Comparison of ENCODE assay signal across 8 cellular contexts in the genomic region with DNA sequence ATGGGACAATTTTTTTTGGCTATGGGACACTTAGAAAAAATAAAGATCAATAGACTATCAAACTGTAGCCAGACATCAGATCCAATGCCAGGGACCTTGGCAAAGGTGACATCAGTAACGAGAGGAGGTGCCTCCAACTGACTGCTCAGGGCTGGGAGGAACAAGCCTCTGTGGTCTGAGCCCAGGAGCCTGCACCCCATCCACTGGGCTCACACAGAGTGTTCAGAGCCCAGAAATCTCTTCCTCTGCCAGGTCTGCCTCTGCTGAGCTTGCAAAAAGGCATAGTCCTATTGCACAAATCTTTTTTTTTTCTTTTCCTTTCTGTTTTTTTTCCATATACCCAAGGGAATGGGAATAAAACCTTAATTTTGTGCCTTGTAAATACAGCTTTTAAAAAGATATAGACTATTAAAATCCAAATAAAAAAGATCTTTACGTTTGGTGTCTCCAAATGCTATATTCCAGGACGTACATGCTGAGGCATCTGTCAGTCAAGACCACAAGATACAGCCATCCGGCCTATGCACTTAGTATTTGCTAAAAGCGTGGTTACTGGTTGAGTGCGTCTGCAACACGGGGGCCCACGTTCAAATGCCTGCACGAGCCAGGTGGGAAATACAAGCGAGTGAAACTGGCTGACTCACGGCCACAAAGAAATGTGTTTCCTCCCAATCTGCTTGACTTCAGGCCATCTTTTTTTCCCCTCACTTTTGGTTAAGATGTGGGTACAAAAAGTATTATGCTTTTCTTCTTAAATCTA. TPM values are rescaled to one million over a fixed set of nuclear protein-coding genes. Genes with fewer than 3 reads are reported as not detected.
A peak's percentile ranks its signal among the peaks of the same experiment; 100 is the strongest.
DNase-seq lines count a peak whose midpoint lies in the region; ATAC-seq and TF ChIP-seq lines count a peak whose summit lies in the region.

No MANE protein-coding gene starts in this region.

- intact Hi-C loops in posterior vena cava (cut with DNase I), result no loop called here

- DNase-seq in RPMI8226 (peak; percentile 84), posterior vena cava (ENCODE audit: low spot score) (no peak), DMS153 (lab: John Stamatoyannopoulos, UW) (no peak)
- peak; percentile 91 for DNase-seq in activated effector memory CD4-positive, alpha-beta T cell treated with anti-CD3 and anti-CD28 coated beads, Interleukin-2, amount 50 U/mL, for 16 hours
- DNase-seq in stimulated activated CD4-positive, alpha-beta T cell treated with anti-CD3 and anti-CD28 coated beads, Interleukin-1b, Interleukin-23, amount 100 ng/mL, for 4 hours (ENCODE audit: low read depth in 2 of 2), result peak; percentile 60 to 72

- ATAC-seq in GM18858 (IDR thresholded peaks at IDR 0.05; ENCODE audit: unreplicated experiment), result peak; percentile 93
- peak; percentile 97 for ATAC-seq in HG02981 (IDR thresholded peaks at IDR 0.05; ENCODE audit: unreplicated experiment)
- no peak for ATAC-seq in SK-N-SH treated with all-trans-retinoic acid at 6 μM for 48 hours

TF ChIP-seq in SK-N-SH treated with all-trans-retinoic acid at 6 μM for 48 hours, 23 proteins besides CTCF, POLR2A, EP300 and RAD21:
- TF ChIP-seq PPARA (CRISPR knock-in tag; IDR thresholded peaks at IDR 0.05; ENCODE audit: borderline replicate concordance), result no peak
- no peak for TF ChIP-seq BACH2 (CRISPR knock-in tag; IDR thresholded peaks at IDR 0.05; ENCODE audit: borderline replicate concordance)
- no peak for TF ChIP-seq GLIS3 (CRISPR knock-in tag; IDR thresholded peaks at IDR 0.05)
- no peak for TF ChIP-seq CSDC2 (CRISPR knock-in tag; IDR thresholded peaks at IDR 0.05)
- no peak for TF ChIP-seq SNAI2 (CRISPR knock-in tag; IDR thresholded peaks at IDR 0.05)
- no peak for TF ChIP-seq ZFP3 (CRISPR knock-in tag; IDR thresholded peaks at IDR 0.05)
- TF ChIP-seq CREB5 (CRISPR knock-in tag; IDR thresholded peaks at IDR 0.05; ENCODE audit: low read depth), result no peak
- no peak for TF ChIP-seq ZFP30 (CRISPR knock-in tag; IDR thresholded peaks at IDR 0.05)
- TF ChIP-seq, protein P1, sequence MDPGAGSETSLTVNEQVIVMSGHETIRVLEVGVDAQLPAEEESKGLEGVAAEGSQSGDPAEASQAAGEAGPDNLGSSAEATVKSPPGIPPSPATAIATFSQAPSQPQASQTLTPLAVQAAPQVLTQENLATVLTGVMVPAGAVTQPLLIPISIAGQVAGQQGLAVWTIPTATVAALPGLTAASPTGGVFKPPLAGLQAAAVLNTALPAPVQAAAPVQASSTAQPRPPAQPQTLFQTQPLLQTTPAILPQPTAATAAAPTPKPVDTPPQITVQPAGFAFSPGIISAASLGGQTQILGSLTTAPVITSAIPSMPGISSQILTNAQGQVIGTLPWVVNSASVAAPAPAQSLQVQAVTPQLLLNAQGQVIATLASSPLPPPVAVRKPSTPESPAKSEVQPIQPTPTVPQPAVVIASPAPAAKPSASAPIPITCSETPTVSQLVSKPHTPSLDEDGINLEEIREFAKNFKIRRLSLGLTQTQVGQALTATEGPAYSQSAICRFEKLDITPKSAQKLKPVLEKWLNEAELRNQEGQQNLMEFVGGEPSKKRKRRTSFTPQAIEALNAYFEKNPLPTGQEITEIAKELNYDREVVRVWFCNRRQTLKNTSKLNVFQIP (CRISPR knock-in tag; IDR thresholded peaks at IDR 0.05; ENCODE audit: borderline replicate concordance, low read depth), result no peak
- TF ChIP-seq, protein P2, sequence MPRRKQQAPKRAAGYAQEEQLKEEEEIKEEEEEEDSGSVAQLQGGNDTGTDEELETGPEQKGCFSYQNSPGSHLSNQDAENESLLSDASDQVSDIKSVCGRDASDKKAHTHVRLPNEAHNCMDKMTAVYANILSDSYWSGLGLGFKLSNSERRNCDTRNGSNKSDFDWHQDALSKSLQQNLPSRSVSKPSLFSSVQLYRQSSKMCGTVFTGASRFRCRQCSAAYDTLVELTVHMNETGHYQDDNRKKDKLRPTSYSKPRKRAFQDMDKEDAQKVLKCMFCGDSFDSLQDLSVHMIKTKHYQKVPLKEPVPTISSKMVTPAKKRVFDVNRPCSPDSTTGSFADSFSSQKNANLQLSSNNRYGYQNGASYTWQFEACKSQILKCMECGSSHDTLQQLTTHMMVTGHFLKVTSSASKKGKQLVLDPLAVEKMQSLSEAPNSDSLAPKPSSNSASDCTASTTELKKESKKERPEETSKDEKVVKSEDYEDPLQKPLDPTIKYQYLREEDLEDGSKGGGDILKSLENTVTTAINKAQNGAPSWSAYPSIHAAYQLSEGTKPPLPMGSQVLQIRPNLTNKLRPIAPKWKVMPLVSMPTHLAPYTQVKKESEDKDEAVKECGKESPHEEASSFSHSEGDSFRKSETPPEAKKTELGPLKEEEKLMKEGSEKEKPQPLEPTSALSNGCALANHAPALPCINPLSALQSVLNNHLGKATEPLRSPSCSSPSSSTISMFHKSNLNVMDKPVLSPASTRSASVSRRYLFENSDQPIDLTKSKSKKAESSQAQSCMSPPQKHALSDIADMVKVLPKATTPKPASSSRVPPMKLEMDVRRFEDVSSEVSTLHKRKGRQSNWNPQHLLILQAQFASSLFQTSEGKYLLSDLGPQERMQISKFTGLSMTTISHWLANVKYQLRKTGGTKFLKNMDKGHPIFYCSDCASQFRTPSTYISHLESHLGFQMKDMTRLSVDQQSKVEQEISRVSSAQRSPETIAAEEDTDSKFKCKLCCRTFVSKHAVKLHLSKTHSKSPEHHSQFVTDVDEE (CRISPR knock-in tag; IDR thresholded peaks at IDR 0.05), result no peak
- no peak for TF ChIP-seq ESRRG (CRISPR knock-in tag; IDR thresholded peaks at IDR 0.05)
- TF ChIP-seq ZNF70 (CRISPR knock-in tag; IDR thresholded peaks at IDR 0.05), result no peak
- TF ChIP-seq TCF4 (CRISPR knock-in tag; IDR thresholded peaks at IDR 0.05; ENCODE audit: borderline replicate concordance), result no peak
- TF ChIP-seq TOX (CRISPR knock-in tag; IDR thresholded peaks at IDR 0.05; ENCODE audit: borderline replicate concordance), result no peak
- TF ChIP-seq ZC3H10 (CRISPR knock-in tag; IDR thresholded peaks at IDR 0.05), result no peak
- no peak for TF ChIP-seq ISL1 (CRISPR knock-in tag; IDR thresholded peaks at IDR 0.05)
- TF ChIP-seq CSRNP3 (CRISPR knock-in tag; IDR thresholded peaks at IDR 0.05), result no peak
- no peak for TF ChIP-seq ARNTL (CRISPR knock-in tag; IDR thresholded peaks at IDR 0.05; ENCODE audit: borderline replicate concordance, low read depth)
- no peak for TF ChIP-seq ZNF8 (CRISPR knock-in tag; IDR thresholded peaks at IDR 0.05)
- no peak for TF ChIP-seq PATZ1 (CRISPR knock-in tag; IDR thresholded peaks at IDR 0.05; ENCODE audit: borderline replicate concordance)

RNA-seq across cellular contexts. Expression of gene ARHGAP25, which starts 7.8 kb away (rescaled TPM):
- 10 to 100 TPM in 1 of 2 donors, 1 to 10 TPM in 1; 8.1 to 10.7 TPM for total RNA-seq in posterior vena cava

Comparison
In these comparisons a context has a peak if more than half of its experiments do, and no peak if none do; other contexts are left out.
1. DNase-seq: peak in RPMI8226 (single experiment), activated effector memory CD4-positive, alpha-beta T cell treated with anti-CD3 and anti-CD28 coated beads, Interleukin-2, amount 50 U/mL, for 16 hours (single experiment) and stimulated activated CD4-positive, alpha-beta T cell treated with anti-CD3 and anti-CD28 coated beads, Interleukin-1b, Interleukin-23, amount 100 ng/mL, for 4 hours (2 of 2); none in posterior vena cava (single experiment) and DMS153 (single experiment).